ENCODE assay signal across 24 cellular contexts in the genomic region with DNA sequence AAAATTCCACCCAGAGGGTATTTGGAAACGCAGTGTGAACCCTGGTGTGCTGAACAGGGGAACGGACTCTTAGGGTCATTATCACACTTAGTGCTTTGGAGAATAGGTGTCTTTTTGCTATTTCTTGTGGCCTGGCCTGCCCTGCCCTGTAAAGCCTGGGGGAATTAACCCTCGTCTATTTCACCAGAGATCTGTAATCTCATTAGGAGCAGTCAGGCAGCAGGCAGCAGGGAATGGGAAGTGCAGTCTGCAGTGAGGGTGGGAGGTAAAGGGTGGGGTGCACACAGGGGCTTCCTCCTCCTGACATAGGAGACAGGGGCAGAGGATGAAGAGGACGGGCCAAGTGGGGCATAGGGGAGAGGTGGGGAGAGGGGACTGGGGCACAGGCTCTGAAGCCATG. TPM values are rescaled to one million over a fixed set of nuclear protein-coding genes. Genes with fewer than 3 reads are reported as not detected.
"Had no signal": no experiment of that assay in that cellular context is flagged by ENCODE, and none has a peak within 500 bp of the region (broad histone marks: within the 10 kb centered on the region; RNA-seq: fewer than 3 reads in every experiment).

No MANE protein-coding gene starts in this region.

- H3K9ac ChIP-seq: KMS-11 had no signal

- H3K4me2 ChIP-seq: KMS-11 had no signal

- H3K27ac ChIP-seq: KMS-11 had no signal

- DNase-seq: activated CD4-positive, alpha-beta T cell treated with anti-CD3 and anti-CD28 coated beads for 48 hours; activated CD4-positive, alpha-beta T cell treated with anti-CD3 and anti-CD28 coated beads, Interleukin-2, amount 50 U/mL, for 4 hours; activated CD4-positive, CD25-positive, alpha-beta regulatory T cell treated with anti-CD3 and anti-CD28 coated beads, Interleukin-2, amount 50 U/mL, for 72 hours; activated CD8-positive, alpha-beta T cell treated with anti-CD3 and anti-CD28 coated beads, Interleukin-2, amount 10 ng/mL, durations not matched to agents 7 days and 5 days; activated naive CD4-positive, alpha-beta T cell treated with Interleukin-2 at 50 U/mL for 16 hours; activated T-cell treated with anti-CD3 and anti-CD28 coated beads, Interleukin-2, amount 50 U/mL, for 4 hours; amygdala; NCI-H1092; NCI-H1417; NCI-H1930; NCI-H2171; NCI-H2227 treated with DMSO at 0.1 percent for 48 hours; NCI-H446 treated with DMSO at 0.1 percent for 48 hours; NCI-H524 treated with DMSO at 0.1 percent for 48 hours; NCI-H748 treated with DMSO at 0.1 percent for 48 hours; RPMI8226 had no signal

- ATAC-seq: activated CD8-positive, alpha-beta memory T cell treated with anti-CD3 and anti-CD28 coated beads, Interleukin-2, amount 10 ng/mL, durations not matched to agents 7 days and 5 days; activated CD8-positive, alpha-beta T cell treated with anti-CD3 and anti-CD28 coated beads, Interleukin-2, amount 10 ng/mL, durations not matched to agents 7 days and 5 days; activated T-cell treated with anti-CD3 and anti-CD28 coated beads, Interleukin-2, amount 50 U/mL, for 4 hours; Panc1; Right ventricle myocardium inferior; WTC11 had no signal

RNA-seq across cellular contexts. Expression of a gene that starts 1.1 kb away (rescaled TPM):
- total RNA-seq: activated CD8-positive, alpha-beta memory T cell treated with anti-CD3 and anti-CD28 coated beads, Interleukin-2, amount 10 ng/mL, durations not matched to agents 7 days and 5 days; activated CD8-positive, alpha-beta T cell treated with anti-CD3 and anti-CD28 coated beads, Interleukin-2, amount 10 ng/mL, durations not matched to agents 7 days and 5 days; activated T-cell treated with anti-CD3 and anti-CD28 coated beads, Interleukin-2, amount 50 U/mL, for 4 hours; astrocyte; MCF 10A; OCI-LY7; Right ventricle myocardium inferior; WTC11 had no signal
